8 cellular contexts compared by ENCODE assay signal in the genomic region with DNA sequence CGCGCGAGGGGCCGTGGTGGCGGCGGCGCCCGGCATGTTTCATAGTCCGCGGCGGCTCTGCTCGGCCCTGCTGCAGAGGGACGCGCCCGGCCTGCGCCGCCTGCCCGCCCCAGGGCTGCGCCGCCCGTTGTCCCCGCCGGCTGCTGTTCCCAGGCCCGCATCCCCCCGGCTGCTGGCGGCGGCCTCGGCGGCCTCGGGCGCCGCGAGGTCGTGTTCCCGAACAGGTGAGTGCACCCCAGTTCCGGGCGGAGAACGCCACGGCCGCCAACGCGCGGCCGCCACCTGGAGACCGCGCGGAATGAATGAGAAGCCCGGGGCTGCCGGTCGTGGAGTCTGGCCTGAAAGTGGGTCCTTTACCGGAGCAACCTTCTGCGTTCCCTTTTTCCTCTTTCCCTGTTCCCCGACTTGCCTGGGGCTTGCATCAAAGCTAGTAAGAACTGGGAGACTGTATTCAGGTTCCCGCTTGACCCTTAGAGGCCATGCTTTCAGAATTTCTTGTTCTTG. TPM values are rescaled to one million over a fixed set of nuclear protein-coding genes. Genes with fewer than 3 reads are reported as not detected.
DNase-seq lines count a peak whose midpoint lies in the region; ATAC-seq, FAIRE-seq and TF ChIP-seq lines count a peak whose summit lies in the region.

No MANE protein-coding gene starts in this region.

- no peak for TF ChIP-seq CTCF in cardiac muscle cell (IDR thresholded peaks at IDR 0.05; ENCODE audit: low read depth, low read length)

- intact Hi-C loops in posterior vena cava (cut with DNase I), result no loop called here

- no peak for FAIRE-seq in HTR-8/SVneo (lab: Jason Lieb, UNC)

- DNase-seq in NCI-H748 (lab: John Stamatoyannopoulos, UW; ENCODE audit: unreplicated experiment) (peak; percentile 62), NCI-H748 treated with DMSO at 0.1 percent for 48 hours (lab: John Stamatoyannopoulos, UW) (no peak), NCI-H526 treated with DMSO at 0.1 percent for 48 hours (lab: John Stamatoyannopoulos, UW) (peak; percentile 55), cardiac muscle cell (ENCODE audit: low read depth in 1 of 2, low spot score in 1 of 2) (peak; percentile 36 to 61), posterior vena cava (ENCODE audit: low spot score) (peak; percentile 82), HTR-8/SVneo (ENCODE audit: insufficient read length, low spot score) (no peak)
- peak; percentile 83 for DNase-seq in activated effector memory CD4-positive, alpha-beta T cell treated with anti-CD3 and anti-CD28 coated beads, Interleukin-2, amount 50 U/mL, for 16 hours

- H3K9me3 ChIP-seq in cardiac muscle cell (ENCODE audit: low read depth), result no peaks in the 10 kb centered on the region

- H3K27me3 ChIP-seq in cardiac muscle cell, result no peaks in the 10 kb centered on the region

- peaks cover 13% of the 10 kb centered on the region for H3K4me1 ChIP-seq in cardiac muscle cell (ENCODE audit: low read depth)

- H3K4me3 ChIP-seq in cardiac muscle cell, result peak overlapping the region; percentile 72

- no peaks in the 10 kb centered on the region for H3K36me3 ChIP-seq in cardiac muscle cell

- ATAC-seq in HG02759 (IDR thresholded peaks at IDR 0.05; ENCODE audit: unreplicated experiment), result peak; percentile 40

- peak overlapping the region; percentile 100 for H3K27ac ChIP-seq in cardiac muscle cell

RNA-seq across cellular contexts. Expression of a gene that starts 0.4 kb away (rescaled TPM):
- total RNA-seq in cardiac muscle cell, result 11.1 and 12.6 TPM in 2 replicates
- 2.5 and 4.7 TPM in 2 replicates for polyA plus RNA-seq in cardiac muscle cell
- total RNA-seq in posterior vena cava, result 1 to 10 TPM; 5.0 to 9.6 TPM

Comparison
In these comparisons a context has a peak if more than half of its experiments do, and no peak if none do; other contexts are left out.
1. DNase-seq: peak in NCI-H748 (single experiment), NCI-H526 treated with DMSO at 0.1 percent for 48 hours (single experiment), activated effector memory CD4-positive, alpha-beta T cell treated with anti-CD3 and anti-CD28 coated beads, Interleukin-2, amount 50 U/mL, for 16 hours (single experiment), cardiac muscle cell (2 of 2) and posterior vena cava (single experiment); none in NCI-H748 treated with DMSO at 0.1 percent for 48 hours (single experiment) and HTR-8/SVneo (single experiment).